Comparison of ENCODE assay signal across 1 cellular context in genomic region chr17:83090424-83091256, GRCh38.
TF ChIP-seq lines count a peak whose summit lies in the region.

No MANE protein-coding gene starts in this region.

TF ChIP-seq in H1, 55 proteins besides CTCF, POLR2A, EP300 and RAD21 (continued from another document):
- TF ChIP-seq RFX5 (IDR thresholded peaks at IDR 0.05; ENCODE audit: borderline replicate concordance, low read depth, low read length) (no peak), USF2 (IDR thresholded peaks at IDR 0.05; ENCODE audit: low read length) (no peak), CREB1 (IDR thresholded peaks at IDR 0.05) (no peak)
